1 cellular context compared by ENCODE assay signal in the genomic region with DNA sequence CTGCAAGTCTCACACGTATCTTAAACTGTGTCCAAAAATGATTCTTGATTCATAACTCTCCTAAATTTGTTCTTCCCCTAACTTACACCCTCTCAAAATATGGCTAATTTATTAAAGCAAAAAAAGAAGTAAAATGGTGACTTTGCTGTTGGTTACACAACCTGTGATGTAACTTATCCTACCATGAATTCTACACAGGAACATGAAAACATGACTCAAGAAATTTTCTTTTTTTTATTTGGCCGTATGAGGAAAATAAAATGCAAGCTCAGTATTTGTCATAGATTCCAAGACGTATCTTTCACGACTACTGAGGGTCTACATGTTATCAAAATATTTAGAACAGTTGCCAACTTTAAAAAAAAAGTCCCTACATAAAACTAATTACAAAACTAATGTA.
TF ChIP-seq lines count a peak whose summit lies in the region.

No MANE protein-coding gene starts in this region.

TF ChIP-seq in HepG2, 621 proteins besides CTCF, POLR2A, EP300 and RAD21:
- TF ChIP-seq, protein P1, sequence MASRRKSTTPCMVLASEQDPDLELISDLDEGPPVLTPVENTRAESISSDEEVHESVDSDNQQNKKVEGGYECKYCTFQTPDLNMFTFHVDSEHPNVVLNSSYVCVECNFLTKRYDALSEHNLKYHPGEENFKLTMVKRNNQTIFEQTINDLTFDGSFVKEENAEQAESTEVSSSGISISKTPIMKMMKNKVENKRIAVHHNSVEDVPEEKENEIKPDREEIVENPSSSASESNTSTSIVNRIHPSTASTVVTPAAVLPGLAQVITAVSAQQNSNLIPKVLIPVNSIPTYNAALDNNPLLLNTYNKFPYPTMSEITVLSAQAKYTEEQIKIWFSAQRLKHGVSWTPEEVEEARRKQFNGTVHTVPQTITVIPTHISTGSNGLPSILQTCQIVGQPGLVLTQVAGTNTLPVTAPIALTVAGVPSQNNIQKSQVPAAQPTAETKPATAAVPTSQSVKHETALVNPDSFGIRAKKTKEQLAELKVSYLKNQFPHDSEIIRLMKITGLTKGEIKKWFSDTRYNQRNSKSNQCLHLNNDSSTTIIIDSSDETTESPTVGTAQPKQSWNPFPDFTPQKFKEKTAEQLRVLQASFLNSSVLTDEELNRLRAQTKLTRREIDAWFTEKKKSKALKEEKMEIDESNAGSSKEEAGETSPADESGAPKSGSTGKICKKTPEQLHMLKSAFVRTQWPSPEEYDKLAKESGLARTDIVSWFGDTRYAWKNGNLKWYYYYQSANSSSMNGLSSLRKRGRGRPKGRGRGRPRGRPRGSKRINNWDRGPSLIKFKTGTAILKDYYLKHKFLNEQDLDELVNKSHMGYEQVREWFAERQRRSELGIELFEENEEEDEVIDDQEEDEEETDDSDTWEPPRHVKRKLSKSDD (CRISPR knock-in tag; IDR thresholded peaks at IDR 0.05; ENCODE audit: low read depth): 0 out of 2 replicates have a peak, but pooled peaks have one; percentile 13
- peak; percentile 67; the same call in 1 of the 2 replicates for TF ChIP-seq CEBPB (IDR thresholded peaks at IDR 0.05; ENCODE audit: borderline replicate concordance, low read depth, low read length)
- no peak for TF ChIP-seq KDM5A (IDR thresholded peaks at IDR 0.05; ENCODE audit: borderline replicate concordance, low read length)
- TF ChIP-seq TEAD3 (CRISPR knock-in tag; optimal IDR thresholded peaks at IDR 0.05; ENCODE audit: borderline replicate concordance): no peak
- TF ChIP-seq MAFF (IDR thresholded peaks at IDR 0.05; ENCODE audit: low read depth, low read length): peak; percentile 45
- TF ChIP-seq RARG (CRISPR knock-in tag; IDR thresholded peaks at IDR 0.05; ENCODE audit: low read depth): 0 out of 2 replicates have a peak, but pooled peaks have one; percentile 44
- TF ChIP-seq, protein P2, sequence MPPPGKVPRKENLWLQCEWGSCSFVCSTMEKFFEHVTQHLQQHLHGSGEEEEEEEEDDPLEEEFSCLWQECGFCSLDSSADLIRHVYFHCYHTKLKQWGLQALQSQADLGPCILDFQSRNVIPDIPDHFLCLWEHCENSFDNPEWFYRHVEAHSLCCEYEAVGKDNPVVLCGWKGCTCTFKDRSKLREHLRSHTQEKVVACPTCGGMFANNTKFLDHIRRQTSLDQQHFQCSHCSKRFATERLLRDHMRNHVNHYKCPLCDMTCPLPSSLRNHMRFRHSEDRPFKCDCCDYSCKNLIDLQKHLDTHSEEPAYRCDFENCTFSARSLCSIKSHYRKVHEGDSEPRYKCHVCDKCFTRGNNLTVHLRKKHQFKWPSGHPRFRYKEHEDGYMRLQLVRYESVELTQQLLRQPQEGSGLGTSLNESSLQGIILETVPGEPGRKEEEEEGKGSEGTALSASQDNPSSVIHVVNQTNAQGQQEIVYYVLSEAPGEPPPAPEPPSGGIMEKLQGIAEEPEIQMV (CRISPR knock-in tag; IDR thresholded peaks at IDR 0.05; ENCODE audit: low read depth): no peak
- TF ChIP-seq EHMT2 (IDR thresholded peaks at IDR 0.05; ENCODE audit: borderline replicate concordance, low read depth, low read length): 0 out of 2 replicates have a peak, but pooled peaks have one; percentile 60
- peak in 1 of 2 experiments; percentile 49; a peak in 1 of 4 replicates for TF ChIP-seq MAFK (conservative IDR thresholded peaks at IDR 0.05 in 1 of 2, IDR thresholded peaks at IDR 0.05 in 1 of 2; ENCODE audit: low read length in 2 of 2)
- no peak for TF ChIP-seq ZNF264 (CRISPR knock-in tag; IDR thresholded peaks at IDR 0.05)
- TF ChIP-seq ZSCAN29 (CRISPR knock-in tag; conservative IDR thresholded peaks at IDR 0.05): peak; percentile 64
- TF ChIP-seq HNRNPL (IDR thresholded peaks at IDR 0.05; ENCODE audit: low read depth, low read length): no peak
- TF ChIP-seq ZNF660 (CRISPR knock-in tag; IDR thresholded peaks at IDR 0.05; ENCODE audit: borderline replicate concordance, low read depth): no peak
- TF ChIP-seq ASH2L (IDR thresholded peaks at IDR 0.05; ENCODE audit: insufficient read length, low read depth, low read length): peak; percentile 43
- TF ChIP-seq CCDC6 (CRISPR knock-in tag; IDR thresholded peaks at IDR 0.05): no peak
